1 cellular context compared by ENCODE assay signal in the genomic region with DNA sequence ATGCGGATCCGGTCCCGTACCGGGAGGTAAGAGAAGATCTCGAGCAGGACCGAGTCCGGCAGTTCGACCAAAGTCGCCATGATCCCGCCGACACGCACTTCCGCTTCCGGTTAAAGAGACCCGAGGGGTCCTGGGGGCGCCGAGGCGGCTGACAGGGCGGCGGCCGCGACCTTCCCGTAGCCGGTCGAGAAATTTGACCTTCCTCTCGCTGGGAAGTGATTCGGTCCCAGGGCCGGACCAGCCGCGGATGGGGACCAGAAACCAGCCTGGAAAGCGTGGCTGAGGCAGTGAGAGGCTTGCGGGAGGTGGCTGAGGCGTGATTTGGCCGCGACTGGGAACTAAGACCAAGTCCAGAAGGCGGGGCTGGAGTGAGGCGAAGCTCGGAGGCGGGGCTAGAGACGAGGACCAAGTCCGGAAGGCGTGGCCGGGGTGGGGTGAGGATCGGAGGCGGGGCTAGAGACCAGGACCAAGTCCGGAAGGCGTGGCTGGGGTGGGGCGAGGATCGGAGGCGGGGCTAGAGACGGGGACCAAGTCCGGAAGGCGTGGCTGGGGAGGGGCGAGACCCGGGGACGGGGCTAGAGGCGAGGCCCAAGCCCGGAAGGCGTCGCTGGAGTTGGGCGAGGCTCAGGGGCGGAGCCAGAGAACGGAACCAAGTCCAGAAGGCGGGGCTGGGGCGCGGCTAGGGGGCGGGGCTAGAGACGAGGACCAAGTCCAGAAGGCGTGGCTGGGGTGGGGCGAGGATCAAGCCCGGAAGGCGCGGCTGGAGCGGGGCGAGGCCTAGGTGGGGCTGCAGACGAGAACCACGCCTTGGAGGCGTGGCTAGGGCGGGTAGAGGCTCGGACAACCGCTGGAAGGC.
TF ChIP-seq lines count a peak whose summit lies in the region.

A gene with protein sequence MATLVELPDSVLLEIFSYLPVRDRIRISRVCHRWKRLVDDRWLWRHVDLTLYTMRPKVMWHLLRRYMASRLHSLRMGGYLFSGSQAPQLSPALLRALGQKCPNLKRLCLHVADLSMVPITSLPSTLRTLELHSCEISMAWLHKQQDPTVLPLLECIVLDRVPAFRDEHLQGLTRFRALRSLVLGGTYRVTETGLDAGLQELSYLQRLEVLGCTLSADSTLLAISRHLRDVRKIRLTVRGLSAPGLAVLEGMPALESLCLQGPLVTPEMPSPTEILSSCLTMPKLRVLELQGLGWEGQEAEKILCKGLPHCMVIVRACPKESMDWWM (minus strand): TSS at position 346 of the 856 bp plus-strand sequence. CDS start 266 bp downstream, at position 80.

TF ChIP-seq in K562, 482 proteins besides CTCF, POLR2A, EP300 and RAD21 (continued from another document and continues in another):
- TF ChIP-seq ARID1B (IDR thresholded peaks at IDR 0.05) (0 out of 2 replicates have a peak, but pooled peaks have one; percentile 27), MAFF (IDR thresholded peaks at IDR 0.05; ENCODE audit: low read length) (no peak), TEAD1 (CRISPR knock-in tag; IDR thresholded peaks at IDR 0.05) (0 out of 4 replicates have a peak, but pooled peaks of 1 of the 2 experiments have one; percentile 46), MED1 (CRISPR knock-in tag; IDR thresholded peaks at IDR 0.05; ENCODE audit: borderline replicate concordance) (no peak), IRF2 (CRISPR knock-in tag; IDR thresholded peaks at IDR 0.05) (no peak), SIN3A (IDR thresholded peaks at IDR 0.05; ENCODE audit: borderline replicate concordance in 2 of 2, control insufficient read depth in 1 of 2, low read depth in 2 of 2, low read length in 2 of 2) (peak in 1 of 2 experiments; percentile 88; a peak in 2 of 4 replicates), MAZ (CRISPR knock-in tag; conservative IDR thresholded peaks at IDR 0.05 in 1 of 2, IDR thresholded peaks at IDR 0.05 in 1 of 2) (peak; percentile 82 to 90), PCBP1 (IDR thresholded peaks at IDR 0.05; ENCODE audit: low read depth, low read length, poor library complexity, severe bottlenecking) (peak; percentile 86), ZFX (CRISPR knock-in tag; IDR thresholded peaks at IDR 0.05) (peak; percentile 12; the same call in 1 of the 2 replicates), ZNF217 (CRISPR knock-in tag; IDR thresholded peaks at IDR 0.05) (no peak), TBL1XR1 (IDR thresholded peaks at IDR 0.05; ENCODE audit: low read length in 2 of 2) (no peak), RBBP5 (IDR thresholded peaks at IDR 0.05; ENCODE audit: borderline replicate concordance, insufficient read depth, low read length, poor library complexity, severe bottlenecking) (peak; percentile 37), SREBF1 (IDR thresholded peaks at IDR 0.05; ENCODE audit: borderline replicate concordance, low read depth, low read length) (peak; percentile 90), ZNF143 (CRISPR knock-in tag; IDR thresholded peaks at IDR 0.05) (0 out of 2 replicates have a peak, but pooled peaks have one; percentile 33), ZNF717 (CRISPR knock-in tag; IDR thresholded peaks at IDR 0.05) (no peak), SP1 (CRISPR knock-in tag; IDR thresholded peaks at IDR 0.05) (peak; percentile 69; the same call in 1 of the 2 replicates), ETV1 (tag; conservative IDR thresholded peaks at IDR 0.05; ENCODE audit: low read depth) (peak; percentile 70), POLR2AphosphoS5 (IDR thresholded peaks at IDR 0.05; ENCODE audit: control insufficient read depth, insufficient read depth, low read depth, low read length) (peak; percentile 87), PHF8 (IDR thresholded peaks at IDR 0.05; ENCODE audit: borderline replicate concordance, low read length) (peak; percentile 94), ELF4 (CRISPR knock-in tag; IDR thresholded peaks at IDR 0.05) (no peak), SMAD1 (IDR thresholded peaks at IDR 0.05; ENCODE audit: low read depth, low read length, partially characterized antibody) (peak; percentile 55), CEBPB (tag; IDR thresholded peaks at IDR 0.05) (no peak), CXXC5 (CRISPR knock-in tag; IDR thresholded peaks at IDR 0.05) (peak; percentile 71), TRIM24 (IDR thresholded peaks at IDR 0.05) (no peak), ZNF785 (CRISPR knock-in tag; IDR thresholded peaks at IDR 0.05) (no peak), PRPF4 (IDR thresholded peaks at IDR 0.05; ENCODE audit: insufficient read depth, low read depth, low read length, poor library complexity, severe bottlenecking) (no peak), EGR1 (conservative IDR thresholded peaks at IDR 0.05) (no peak), CAMTA2 (CRISPR knock-in tag; conservative IDR thresholded peaks at IDR 0.05) (no peak), EZH2 (IDR thresholded peaks at IDR 0.05; ENCODE audit: borderline replicate concordance, low read depth, low read length) (no peak), ESRRA (IDR thresholded peaks at IDR 0.05; ENCODE audit: borderline replicate concordance, low read depth) (peak; percentile 36; the same call in 1 of the 2 replicates), CREM (IDR thresholded peaks at IDR 0.05; ENCODE audit: low read depth) (peak; percentile 87), JUN (IDR thresholded peaks at IDR 0.05; ENCODE audit: borderline replicate concordance, low read depth, low read length) (0 out of 2 replicates have a peak, but pooled peaks have one; percentile 4), JUN (CRISPR knock-in tag; IDR thresholded peaks at IDR 0.05; ENCODE audit: borderline replicate concordance) (no peak), ZNF212 (CRISPR knock-in tag; IDR thresholded peaks at IDR 0.05) (no peak), HDAC2 (IDR thresholded peaks at IDR 0.05) (peak; percentile 80)
- TF ChIP-seq, protein P1, sequence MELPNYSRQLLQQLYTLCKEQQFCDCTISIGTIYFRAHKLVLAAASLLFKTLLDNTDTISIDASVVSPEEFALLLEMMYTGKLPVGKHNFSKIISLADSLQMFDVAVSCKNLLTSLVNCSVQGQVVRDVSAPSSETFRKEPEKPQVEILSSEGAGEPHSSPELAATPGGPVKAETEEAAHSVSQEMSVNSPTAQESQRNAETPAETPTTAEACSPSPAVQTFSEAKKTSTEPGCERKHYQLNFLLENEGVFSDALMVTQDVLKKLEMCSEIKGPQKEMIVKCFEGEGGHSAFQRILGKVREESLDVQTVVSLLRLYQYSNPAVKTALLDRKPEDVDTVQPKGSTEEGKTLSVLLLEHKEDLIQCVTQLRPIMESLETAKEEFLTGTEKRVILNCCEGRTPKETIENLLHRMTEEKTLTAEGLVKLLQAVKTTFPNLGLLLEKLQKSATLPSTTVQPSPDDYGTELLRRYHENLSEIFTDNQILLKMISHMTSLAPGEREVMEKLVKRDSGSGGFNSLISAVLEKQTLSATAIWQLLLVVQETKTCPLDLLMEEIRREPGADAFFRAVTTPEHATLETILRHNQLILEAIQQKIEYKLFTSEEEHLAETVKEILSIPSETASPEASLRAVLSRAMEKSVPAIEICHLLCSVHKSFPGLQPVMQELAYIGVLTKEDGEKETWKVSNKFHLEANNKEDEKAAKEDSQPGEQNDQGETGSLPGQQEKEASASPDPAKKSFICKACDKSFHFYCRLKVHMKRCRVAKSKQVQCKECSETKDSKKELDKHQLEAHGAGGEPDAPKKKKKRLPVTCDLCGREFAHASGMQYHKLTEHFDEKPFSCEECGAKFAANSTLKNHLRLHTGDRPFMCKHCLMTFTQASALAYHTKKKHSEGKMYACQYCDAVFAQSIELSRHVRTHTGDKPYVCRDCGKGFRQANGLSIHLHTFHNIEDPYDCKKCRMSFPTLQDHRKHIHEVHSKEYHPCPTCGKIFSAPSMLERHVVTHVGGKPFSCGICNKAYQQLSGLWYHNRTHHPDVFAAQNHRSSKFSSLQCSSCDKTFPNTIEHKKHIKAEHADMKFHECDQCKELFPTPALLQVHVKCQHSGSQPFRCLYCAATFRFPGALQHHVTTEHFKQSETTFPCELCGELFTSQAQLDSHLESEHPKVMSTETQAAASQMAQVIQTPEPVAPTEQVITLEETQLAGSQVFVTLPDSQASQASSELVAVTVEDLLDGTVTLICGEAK (IDR thresholded peaks at IDR 0.05) = peak; percentile 96
- TF ChIP-seq, protein P1 (CRISPR knock-in tag; IDR thresholded peaks at IDR 0.05) = no peak
- TF ChIP-seq, protein P2, sequence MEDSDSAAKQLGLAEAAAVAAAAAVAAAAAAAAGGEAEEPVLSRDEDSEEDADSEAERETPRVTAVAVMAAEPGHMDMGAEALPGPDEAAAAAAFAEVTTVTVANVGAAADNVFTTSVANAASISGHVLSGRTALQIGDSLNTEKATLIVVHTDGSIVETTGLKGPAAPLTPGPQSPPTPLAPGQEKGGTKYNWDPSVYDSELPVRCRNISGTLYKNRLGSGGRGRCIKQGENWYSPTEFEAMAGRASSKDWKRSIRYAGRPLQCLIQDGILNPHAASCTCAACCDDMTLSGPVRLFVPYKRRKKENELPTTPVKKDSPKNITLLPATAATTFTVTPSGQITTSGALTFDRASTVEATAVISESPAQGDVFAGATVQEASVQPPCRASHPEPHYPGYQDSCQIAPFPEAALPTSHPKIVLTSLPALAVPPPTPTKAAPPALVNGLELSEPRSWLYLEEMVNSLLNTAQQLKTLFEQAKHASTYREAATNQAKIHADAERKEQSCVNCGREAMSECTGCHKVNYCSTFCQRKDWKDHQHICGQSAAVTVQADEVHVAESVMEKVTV (CRISPR knock-in tag; IDR thresholded peaks at IDR 0.05) = no peak
- TF ChIP-seq, protein P3, sequence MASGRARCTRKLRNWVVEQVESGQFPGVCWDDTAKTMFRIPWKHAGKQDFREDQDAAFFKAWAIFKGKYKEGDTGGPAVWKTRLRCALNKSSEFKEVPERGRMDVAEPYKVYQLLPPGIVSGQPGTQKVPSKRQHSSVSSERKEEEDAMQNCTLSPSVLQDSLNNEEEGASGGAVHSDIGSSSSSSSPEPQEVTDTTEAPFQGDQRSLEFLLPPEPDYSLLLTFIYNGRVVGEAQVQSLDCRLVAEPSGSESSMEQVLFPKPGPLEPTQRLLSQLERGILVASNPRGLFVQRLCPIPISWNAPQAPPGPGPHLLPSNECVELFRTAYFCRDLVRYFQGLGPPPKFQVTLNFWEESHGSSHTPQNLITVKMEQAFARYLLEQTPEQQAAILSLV (tag; IDR thresholded peaks at IDR 0.05) = no peak
- TF ChIP-seq, protein P4, sequence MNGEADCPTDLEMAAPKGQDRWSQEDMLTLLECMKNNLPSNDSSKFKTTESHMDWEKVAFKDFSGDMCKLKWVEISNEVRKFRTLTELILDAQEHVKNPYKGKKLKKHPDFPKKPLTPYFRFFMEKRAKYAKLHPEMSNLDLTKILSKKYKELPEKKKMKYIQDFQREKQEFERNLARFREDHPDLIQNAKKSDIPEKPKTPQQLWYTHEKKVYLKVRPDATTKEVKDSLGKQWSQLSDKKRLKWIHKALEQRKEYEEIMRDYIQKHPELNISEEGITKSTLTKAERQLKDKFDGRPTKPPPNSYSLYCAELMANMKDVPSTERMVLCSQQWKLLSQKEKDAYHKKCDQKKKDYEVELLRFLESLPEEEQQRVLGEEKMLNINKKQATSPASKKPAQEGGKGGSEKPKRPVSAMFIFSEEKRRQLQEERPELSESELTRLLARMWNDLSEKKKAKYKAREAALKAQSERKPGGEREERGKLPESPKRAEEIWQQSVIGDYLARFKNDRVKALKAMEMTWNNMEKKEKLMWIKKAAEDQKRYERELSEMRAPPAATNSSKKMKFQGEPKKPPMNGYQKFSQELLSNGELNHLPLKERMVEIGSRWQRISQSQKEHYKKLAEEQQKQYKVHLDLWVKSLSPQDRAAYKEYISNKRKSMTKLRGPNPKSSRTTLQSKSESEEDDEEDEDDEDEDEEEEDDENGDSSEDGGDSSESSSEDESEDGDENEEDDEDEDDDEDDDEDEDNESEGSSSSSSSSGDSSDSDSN (IDR thresholded peaks at IDR 0.05; ENCODE audit: borderline replicate concordance in 1 of 2, low read depth in 2 of 2, low read length in 2 of 2) = 0 out of 4 replicates have a peak, but pooled peaks of 1 of the 2 experiments have one; percentile 32
- TF ChIP-seq, protein P5, sequence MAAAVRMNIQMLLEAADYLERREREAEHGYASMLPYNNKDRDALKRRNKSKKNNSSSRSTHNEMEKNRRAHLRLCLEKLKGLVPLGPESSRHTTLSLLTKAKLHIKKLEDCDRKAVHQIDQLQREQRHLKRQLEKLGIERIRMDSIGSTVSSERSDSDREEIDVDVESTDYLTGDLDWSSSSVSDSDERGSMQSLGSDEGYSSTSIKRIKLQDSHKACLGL (CRISPR knock-in tag; IDR thresholded peaks at IDR 0.05; ENCODE audit: borderline replicate concordance, poor library complexity, severe bottlenecking) = peak; percentile 29
- TF ChIP-seq, protein P6, sequence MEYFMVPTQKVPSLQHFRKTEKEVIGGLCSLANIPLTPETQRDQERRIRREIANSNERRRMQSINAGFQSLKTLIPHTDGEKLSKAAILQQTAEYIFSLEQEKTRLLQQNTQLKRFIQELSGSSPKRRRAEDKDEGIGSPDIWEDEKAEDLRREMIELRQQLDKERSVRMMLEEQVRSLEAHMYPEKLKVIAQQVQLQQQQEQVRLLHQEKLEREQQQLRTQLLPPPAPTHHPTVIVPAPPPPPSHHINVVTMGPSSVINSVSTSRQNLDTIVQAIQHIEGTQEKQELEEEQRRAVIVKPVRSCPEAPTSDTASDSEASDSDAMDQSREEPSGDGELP (CRISPR knock-in tag; IDR thresholded peaks at IDR 0.05; ENCODE audit: borderline replicate concordance) = peak; percentile 68; the same call in 1 of the 2 replicates
